In the genomic region with DNA sequence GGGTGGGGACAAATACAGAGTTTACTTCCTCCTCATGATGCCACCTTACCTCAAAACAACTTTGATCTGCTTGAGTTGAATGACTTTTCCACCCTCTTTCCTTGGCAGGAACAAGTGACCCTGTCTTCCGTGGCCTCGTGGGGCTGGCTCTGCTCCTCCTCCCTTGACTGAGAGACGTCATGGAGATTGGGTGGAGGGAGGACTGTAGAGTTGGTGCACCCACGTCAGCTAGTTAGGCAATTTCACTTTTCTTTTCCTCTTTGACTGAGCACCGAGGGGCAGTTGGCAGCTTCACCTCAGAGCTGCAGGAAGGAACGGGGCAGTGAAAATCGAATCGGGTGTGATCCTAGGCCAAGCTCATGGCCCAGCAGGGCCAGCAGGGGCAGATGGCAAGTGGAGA, we compare ENCODE assay signal across 8 cellular contexts. TPM values are rescaled to one million over a fixed set of nuclear protein-coding genes. Genes with fewer than 3 reads are reported as not detected.
DNase-seq lines count a peak whose midpoint lies in the region; ATAC-seq lines count a peak whose summit lies in the region.

A gene (plus strand): TSS at position 251 of the 400 bp plus-strand sequence. CDS start 109 bp downstream, at position 360.

- peaks cover 87% of the 10 kb centered on the region for H3K4me1 Mint-ChIP-seq in activated T-cell treated with anti-CD3 and anti-CD28 coated beads, Interleukin-2, amount 50 U/mL, for 72 hours (ENCODE audit: low read depth)
- peaks cover 41% of the 10 kb centered on the region for H3K4me1 Mint-ChIP-seq in memory B cell
- peaks cover 82% of the 10 kb centered on the region for H3K4me1 Mint-ChIP-seq in stimulated activated naive CD8-positive, alpha-beta T cell treated with anti-CD3 and anti-CD28 coated beads, Interleukin-15, Interleukin-2, amounts not matched to agents 100 ng/mL and 50 ng/mL, for 24 hours (ENCODE audit: low read depth)

- H3K36me3 Mint-ChIP-seq in activated T-cell treated with anti-CD3 and anti-CD28 coated beads, Interleukin-2, amount 50 U/mL, for 72 hours (ENCODE audit: insufficient read depth in 2 of 2), result peaks cover 4 to 18% of the 10 kb centered on the region in 2 donors
- peaks cover 9% of the 10 kb centered on the region for H3K36me3 Mint-ChIP-seq in memory B cell
- peaks cover 23% of the 10 kb centered on the region for H3K36me3 Mint-ChIP-seq in stimulated activated naive CD8-positive, alpha-beta T cell treated with anti-CD3 and anti-CD28 coated beads, Interleukin-15, Interleukin-2, amounts not matched to agents 100 ng/mL and 50 ng/mL, for 24 hours (ENCODE audit: low read depth)

- peaks cover 0 to 2% of the 10 kb centered on the region in 2 donors for H3K9me3 Mint-ChIP-seq in activated T-cell treated with anti-CD3 and anti-CD28 coated beads, Interleukin-2, amount 50 U/mL, for 72 hours
- peaks cover 2% of the 10 kb centered on the region for H3K9me3 Mint-ChIP-seq in memory B cell
- H3K9me3 Mint-ChIP-seq in stimulated activated naive CD8-positive, alpha-beta T cell treated with anti-CD3 and anti-CD28 coated beads, Interleukin-15, Interleukin-2, amounts not matched to agents 100 ng/mL and 50 ng/mL, for 24 hours, result no peaks in the 10 kb centered on the region

- peak within 1 kb of the TSS; percentile 94 for H3K27ac Mint-ChIP-seq in activated T-cell treated with anti-CD3 and anti-CD28 coated beads, Interleukin-2, amount 50 U/mL, for 72 hours
- H3K27ac Mint-ChIP-seq in memory B cell, result peak within 1 kb of the TSS; percentile 97
- H3K27ac Mint-ChIP-seq in stimulated activated naive CD8-positive, alpha-beta T cell treated with anti-CD3 and anti-CD28 coated beads, Interleukin-15, Interleukin-2, amounts not matched to agents 100 ng/mL and 50 ng/mL, for 24 hours, result peak within 1 kb of the TSS; percentile 99

- DNase-seq in activated gamma-delta T cell treated with Interleukin-2 at 50 U/mL for 16 hours, result peak; percentile 65
- no peak for DNase-seq in activated gamma-delta T cell (lab: John Stamatoyannopoulos, UW)
- peak; percentile 81 to 85 for DNase-seq in activated T-cell treated with anti-CD3 and anti-CD28 coated beads, Interleukin-2, amount 50 U/mL, for 72 hours
- peak; percentile 58 to 73 for DNase-seq in memory B cell (ENCODE audit: low spot score in 2 of 2)
- DNase-seq in cortex of kidney (lab: John Stamatoyannopoulos, UW), result no peak
- DNase-seq in HPDE6-E6E7 (ENCODE audit: extremely low spot score), result no peak

- H3K27me3 Mint-ChIP-seq in activated T-cell treated with anti-CD3 and anti-CD28 coated beads, Interleukin-2, amount 50 U/mL, for 72 hours (ENCODE audit: low read depth), result no peaks in the 10 kb centered on the region
- H3K27me3 Mint-ChIP-seq in memory B cell, result no peaks in the 10 kb centered on the region
- H3K27me3 Mint-ChIP-seq in stimulated activated naive CD8-positive, alpha-beta T cell treated with anti-CD3 and anti-CD28 coated beads, Interleukin-15, Interleukin-2, amounts not matched to agents 100 ng/mL and 50 ng/mL, for 24 hours, result no peaks in the 10 kb centered on the region

- peak within 1 kb of the TSS; percentile 89 to 90 for H3K4me3 Mint-ChIP-seq in activated T-cell treated with anti-CD3 and anti-CD28 coated beads, Interleukin-2, amount 50 U/mL, for 72 hours
- peak within 1 kb of the TSS; percentile 93 for H3K4me3 Mint-ChIP-seq in memory B cell
- H3K4me3 Mint-ChIP-seq in stimulated activated naive CD8-positive, alpha-beta T cell treated with anti-CD3 and anti-CD28 coated beads, Interleukin-15, Interleukin-2, amounts not matched to agents 100 ng/mL and 50 ng/mL, for 24 hours, result peak within 1 kb of the TSS; percentile 94

- peak; percentile 54 for ATAC-seq in HG03575 (IDR thresholded peaks at IDR 0.05; ENCODE audit: extremely low read depth, insufficient number of reproducible peaks, low FRiP score, unreplicated experiment)
- peak; percentile 94 for ATAC-seq in activated T-cell treated with anti-CD3 and anti-CD28 coated beads, Interleukin-2, amount 50 U/mL, for 72 hours (replicated peaks in 1 of 2)
- ATAC-seq in memory B cell (ENCODE audit: low read depth), result peak; percentile 76

RNA-seq across cellular contexts. Expression of the gene that starts here (rescaled TPM):
- 100 to 1,000 TPM; 102 to 109 TPM for total RNA-seq in activated T-cell treated with anti-CD3 and anti-CD28 coated beads, Interleukin-2, amount 50 U/mL, for 72 hours

Comparison
In these comparisons a context has a peak if more than half of its experiments do, and no peak if none do; other contexts are left out.
1. DNase-seq: peak in activated gamma-delta T cell treated with Interleukin-2 at 50 U/mL for 16 hours (single experiment), activated T-cell treated with anti-CD3 and anti-CD28 coated beads, Interleukin-2, amount 50 U/mL, for 72 hours (2 of 2) and memory B cell (2 of 2); none in activated gamma-delta T cell (single experiment), cortex of kidney (single experiment) and HPDE6-E6E7 (single experiment).
2. Peak in every context shown above with its lines, with median percentiles within 50 percentile points of each other: ATAC-seq, H3K27ac Mint-ChIP-seq and H3K4me3 Mint-ChIP-seq.